Comparison of ENCODE assay signal across 12 cellular contexts in the genomic region with DNA sequence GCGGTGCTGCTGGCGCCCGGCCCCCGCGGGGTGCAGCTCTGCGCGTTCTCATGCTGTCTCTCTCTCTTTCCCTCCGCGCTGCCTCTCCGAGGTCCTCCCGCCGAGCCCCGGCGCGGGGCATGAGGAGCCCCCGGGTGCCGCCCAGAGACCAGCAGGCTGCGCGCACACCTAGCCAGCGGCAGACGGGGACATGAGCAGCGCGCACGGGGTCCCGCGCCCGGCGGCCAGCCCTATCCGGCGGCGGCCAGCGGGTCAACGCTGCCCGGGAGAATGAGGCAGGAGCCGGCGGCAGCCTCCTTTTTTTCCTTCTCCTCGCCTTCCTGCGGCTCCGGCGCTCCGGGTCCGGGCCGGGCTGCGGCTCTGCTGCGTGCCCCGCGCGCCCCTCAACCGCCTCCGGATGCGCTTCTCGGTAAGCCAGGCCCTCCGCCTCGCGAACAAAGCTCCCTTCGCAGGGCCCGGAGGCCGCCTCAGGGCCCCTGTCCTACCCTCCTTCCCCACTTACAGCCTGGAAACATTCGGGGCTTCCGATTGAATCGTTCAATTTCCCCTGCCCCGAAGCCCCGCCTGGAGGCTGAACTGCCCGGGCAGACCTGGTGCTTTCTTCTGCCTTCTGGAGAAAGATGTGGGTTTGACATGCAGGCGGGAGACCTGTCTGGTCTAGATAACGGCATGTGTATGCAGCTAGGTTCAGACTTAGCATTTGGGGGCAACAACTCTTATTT. TPM values are rescaled to one million over a fixed set of nuclear protein-coding genes. Genes with fewer than 3 reads are reported as not detected.
A peak's percentile ranks its signal among the peaks of the same experiment; 100 is the strongest.
DNase-seq lines count a peak whose midpoint lies in the region; ATAC-seq and TF ChIP-seq lines count a peak whose summit lies in the region.
"Had no signal": no experiment of that assay in that cellular context is flagged by ENCODE, and none has a peak within 500 bp of the region (broad histone marks: within the 10 kb centered on the region; RNA-seq: fewer than 3 reads in every experiment).

Gene TUNAR (plus strand): TSS at position 64 of the 722 bp plus-strand sequence.

- no peak for DNase-seq in activated T-cell treated with anti-CD3 and anti-CD28 coated beads, Interleukin-2, amount 50 U/mL, for 4 hours
- no peak for DNase-seq in activated T-cell treated with anti-CD3 and anti-CD28 coated beads, Interleukin-2, amount 50 U/mL, for 48 hours
- DNase-seq in NCI-H526 treated with DMSO at 0.1 percent for 48 hours (lab: John Stamatoyannopoulos, UW) (peak; percentile 8), fibroblast of villous mesenchyme (ENCODE audit: low read depth) (no peak), spleen (no peak), A172 (ENCODE audit: low spot score) (no peak)
- DNase-seq in activated naive CD4-positive, alpha-beta T cell treated with anti-CD3 and anti-CD28 coated beads for 36 hours, result no peak
- DNase-seq in activated CD4-positive, alpha-beta memory T cell treated with anti-CD3 and anti-CD28 coated beads for 36 hours, result no peak
- DNase-seq: colonic mucosa, lower lobe of right lung had no signal

- ATAC-seq in activated T-cell treated with anti-CD3 and anti-CD28 coated beads, Interleukin-2, amount 50 U/mL, for 4 hours, result peak in 1 of 2 donors; percentile 48
- ATAC-seq: Panc1 had no signal

- peaks cover 0 to 18% (median 8%) of the 10 kb centered on the region in 6 donors for H3K4me1 ChIP-seq in spleen
- H3K4me1 ChIP-seq: colonic mucosa, lower lobe of right lung had no signal

- POLR2A ChIA-PET in activated CD4-positive, alpha-beta memory T cell treated with anti-CD3 and anti-CD28 coated beads for 36 hours (lab: Charles Lee), result no interaction called here

- H3K9me3 ChIP-seq in spleen, result no peaks in the 10 kb centered on the region
- H3K9me3 ChIP-seq: colonic mucosa, lower lobe of right lung, thyroid gland had no signal

- H3K4me1 Mint-ChIP-seq in activated T-cell treated with anti-CD3 and anti-CD28 coated beads, Interleukin-2, amount 50 U/mL, for 4 hours (ENCODE audit: low read depth), result peaks cover 9% of the 10 kb centered on the region
- H3K4me1 Mint-ChIP-seq in activated naive CD4-positive, alpha-beta T cell treated with anti-CD3 and anti-CD28 coated beads for 36 hours (ENCODE audit: low read depth), result peaks cover 7% of the 10 kb centered on the region
- H3K4me1 Mint-ChIP-seq in activated CD4-positive, alpha-beta memory T cell treated with anti-CD3 and anti-CD28 coated beads for 36 hours (ENCODE audit: low read depth), result peaks cover 9% of the 10 kb centered on the region

- H3K9me3 Mint-ChIP-seq in activated T-cell treated with anti-CD3 and anti-CD28 coated beads, Interleukin-2, amount 50 U/mL, for 4 hours, result no peaks in the 10 kb centered on the region
- no peaks in the 10 kb centered on the region for H3K9me3 Mint-ChIP-seq in activated naive CD4-positive, alpha-beta T cell treated with anti-CD3 and anti-CD28 coated beads for 36 hours
- no peaks in the 10 kb centered on the region for H3K9me3 Mint-ChIP-seq in activated CD4-positive, alpha-beta memory T cell treated with anti-CD3 and anti-CD28 coated beads for 36 hours

- H3K36me3 ChIP-seq in spleen, result no peaks in the 10 kb centered on the region
- H3K36me3 ChIP-seq: colonic mucosa, lower lobe of right lung, thyroid gland had no signal

- H3K27me3 ChIP-seq in spleen (replicated peaks in 1 of 7), result peaks cover 0 to 84% (median 27%) of the 10 kb centered on the region in 7 donors
- H3K27me3 ChIP-seq: thyroid gland had no signal

- no peak within 1 kb of the TSS for H3K4me3 ChIP-seq in fibroblast of villous mesenchyme (ENCODE audit: low read depth, low read length)
- H3K4me3 ChIP-seq in spleen, result peak within 1 kb of the TSS in 7 of 8 donors; percentile 3 to 51 (median 16)
- H3K4me3 ChIP-seq: colonic mucosa, lower lobe of right lung, thyroid gland had no signal

- intact Hi-C loops in spleen (cut with DNase I; ENCODE audit: low total_unique reads), result no loop called here
- intact Hi-C loops in activated naive CD4-positive, alpha-beta T cell treated with anti-CD3 and anti-CD28 coated beads for 36 hours (cut with micrococcal nuclease), result no loop called here
- intact Hi-C loops in activated CD4-positive, alpha-beta memory T cell treated with anti-CD3 and anti-CD28 coated beads for 36 hours (cut with micrococcal nuclease), result no loop called here

- no peak within 1 kb of the TSS for H3K27ac ChIP-seq in spleen
- H3K27ac ChIP-seq: colonic mucosa, lower lobe of right lung, thyroid gland had no signal

- TF ChIP-seq POLR2A in spleen (IDR thresholded peaks at IDR 0.05), result no peak

- peak within 1 kb of the TSS; percentile 2 for H3K4me3 Mint-ChIP-seq in activated T-cell treated with anti-CD3 and anti-CD28 coated beads, Interleukin-2, amount 50 U/mL, for 4 hours
- no peak within 1 kb of the TSS for H3K4me3 Mint-ChIP-seq in activated naive CD4-positive, alpha-beta T cell treated with anti-CD3 and anti-CD28 coated beads for 36 hours
- no peak within 1 kb of the TSS for H3K4me3 Mint-ChIP-seq in activated CD4-positive, alpha-beta memory T cell treated with anti-CD3 and anti-CD28 coated beads for 36 hours

- peaks cover 32% of the 10 kb centered on the region for H3K27me3 Mint-ChIP-seq in activated T-cell treated with anti-CD3 and anti-CD28 coated beads, Interleukin-2, amount 50 U/mL, for 4 hours (ENCODE audit: low read depth)
- H3K27me3 Mint-ChIP-seq in activated naive CD4-positive, alpha-beta T cell treated with anti-CD3 and anti-CD28 coated beads for 36 hours (ENCODE audit: low read depth), result peaks cover 46% of the 10 kb centered on the region
- H3K27me3 Mint-ChIP-seq in activated CD4-positive, alpha-beta memory T cell treated with anti-CD3 and anti-CD28 coated beads for 36 hours, result peaks cover 41% of the 10 kb centered on the region

- WGBS in spleen, 5 donors, result 1 to 4% (median 3%) methylated on average over 30 to 66 of the region's 66 CpGs

- CTCF ChIA-PET in activated naive CD4-positive, alpha-beta T cell treated with anti-CD3 and anti-CD28 coated beads for 36 hours (lab: Charles Lee), result no interaction called here
- CTCF ChIA-PET in activated CD4-positive, alpha-beta memory T cell treated with anti-CD3 and anti-CD28 coated beads for 36 hours (lab: Charles Lee), result no interaction called here

- no peak within 1 kb of the TSS for H3K27ac Mint-ChIP-seq in activated naive CD4-positive, alpha-beta T cell treated with anti-CD3 and anti-CD28 coated beads for 36 hours
- no peak within 1 kb of the TSS for H3K27ac Mint-ChIP-seq in activated CD4-positive, alpha-beta memory T cell treated with anti-CD3 and anti-CD28 coated beads for 36 hours

- TF ChIP-seq CTCF in fibroblast of villous mesenchyme (IDR thresholded peaks at IDR 0.05; ENCODE audit: insufficient read depth, low read depth, low read length) (peak; percentile 34), spleen (IDR thresholded peaks at IDR 0.05 in 8 of 11, conservative IDR thresholded peaks at IDR 0.05 in 3 of 11) (peak in 1 of 11 experiments; percentile 49)

- H3K36me3 Mint-ChIP-seq in activated T-cell treated with anti-CD3 and anti-CD28 coated beads, Interleukin-2, amount 50 U/mL, for 4 hours (ENCODE audit: insufficient read depth), result no peaks in the 10 kb centered on the region
- H3K36me3 Mint-ChIP-seq in activated naive CD4-positive, alpha-beta T cell treated with anti-CD3 and anti-CD28 coated beads for 36 hours (ENCODE audit: low read depth), result no peaks in the 10 kb centered on the region
- no peaks in the 10 kb centered on the region for H3K36me3 Mint-ChIP-seq in activated CD4-positive, alpha-beta memory T cell treated with anti-CD3 and anti-CD28 coated beads for 36 hours

RNA-seq across cellular contexts. Expression of gene TUNAR, which starts in this region (rescaled TPM):
- total RNA-seq in activated T-cell treated with anti-CD3 and anti-CD28 coated beads, Interleukin-2, amount 50 U/mL, for 4 hours, result not detected
- total RNA-seq in fibroblast of villous mesenchyme (not detected in 2 replicates), spleen (under 1 TPM in 2 of 7 donors, not detected in 5; 0.68 to 0.69 TPM)
- polyA plus RNA-seq in spleen, result under 1 TPM; 0.03 to 0.35 (median 0.04) TPM
- total RNA-seq in A172 (2014; rRNA removed; shearing (Covaris generic)), result not detected in 2 replicates
- not detected for total RNA-seq in activated naive CD4-positive, alpha-beta T cell treated with anti-CD3 and anti-CD28 coated beads for 36 hours
- not detected for total RNA-seq in activated CD4-positive, alpha-beta memory T cell treated with anti-CD3 and anti-CD28 coated beads for 36 hours
- total RNA-seq: lower lobe of right lung had no signal
